ENCODE assay signal across 23 cellular contexts in genomic region chr6:129150476-129150875, GRCh38.
"Had no signal": no experiment of that assay in that cellular context is flagged by ENCODE, and none has a peak within 500 bp of the region (broad histone marks: within the 10 kb centered on the region; RNA-seq: fewer than 3 reads in every experiment).

No MANE protein-coding gene starts in this region.

- DNase-seq: stimulated activated CD4-positive, alpha-beta T cell treated with anti-CD3 and anti-CD28 coated beads, Interleukin-2, amount 100 ng/mL, for 48 hours; stimulated activated CD4-positive, alpha-beta T cell treated with anti-CD3 and anti-CD28 coated beads, Interleukin-4, amount 100 ng/mL, for 1 hour; stimulated activated CD4-positive, alpha-beta T cell treated with anti-CD3 and anti-CD28 coated beads, Interleukin-4, amount 100 ng/mL, for 24 hours; stimulated activated CD4-positive, alpha-beta T cell treated with anti-CD3 and anti-CD28 coated beads, Interleukin-4, amount 100 ng/mL, for 4 hours; stimulated activated CD8-positive, alpha-beta memory T cell treated with anti-CD3 and anti-CD28 coated beads, Interleukin-4, amount 100 ng/mL, for 48 hours; stimulated activated naive B cell treated with anti-CD40 and anti-IgM and Interleukin-4, amounts not matched to agents 10 μg/mL and 1 μg/mL and 100 μg/mL, for 72 hours; stimulated activated naive CD4-positive, alpha-beta T cell; stimulated activated naive CD4-positive, alpha-beta T cell treated with Interleukin-2 at 50 U/mL for 16 hours; stimulated activated naive CD8-positive, alpha-beta T cell treated with anti-CD3 and anti-CD28 coated beads, Interleukin-15, amount 100 ng/mL, for 72 hours; stimulated activated naive CD8-positive, alpha-beta T cell treated with anti-CD3 and anti-CD28 coated beads, Interleukin-15, Interleukin-2, amounts not matched to agents 100 U/mL and 50 U/mL, for 24 hours; stomach; substantia nigra; testis; thyroid gland; tibial artery; transverse colon; upper lobe of left lung; upper lobe of right lung; uterus had no signal

- H3K36me3 ChIP-seq: thyroid gland, transverse colon, upper lobe of left lung, upper lobe of right lung, uterus, vagina had no signal

- H3K4me1 ChIP-seq: stomach, suprapubic skin, testis, thyroid gland, tibial artery, tibial nerve, transverse colon, upper lobe of left lung, upper lobe of right lung, uterus, vagina had no signal

- H3K27me3 ChIP-seq: stomach, suprapubic skin, testis, thyroid gland, tibial artery, tibial nerve, transverse colon, upper lobe of left lung, upper lobe of right lung, uterus, vagina had no signal

- H3K9me3 ChIP-seq: stomach, suprapubic skin, testis, thoracic aorta, thyroid gland, tibial artery, tibial nerve, transverse colon, upper lobe of left lung, upper lobe of right lung, uterus, vagina had no signal

- H3K27ac ChIP-seq: stomach, suprapubic skin, testis, thoracic aorta, thyroid gland, tibial artery, transverse colon, upper lobe of left lung, upper lobe of right lung, uterus, vagina had no signal

- H3K4me3 ChIP-seq: stomach, suprapubic skin, testis, thoracic aorta, thyroid gland, tibial artery, tibial nerve, transverse colon, upper lobe of left lung, upper lobe of right lung, uterus, vagina had no signal
